Comparison of ENCODE assay signal across 27 cellular contexts in genomic region chr1:30464187-30464617, GRCh38.
DNase-seq lines count a peak whose midpoint lies in the region; ATAC-seq, FAIRE-seq and TF ChIP-seq lines count a peak whose summit lies in the region.
"Had no signal": no experiment of that assay in that cellular context is flagged by ENCODE, and none has a peak within 500 bp of the region (broad histone marks: within the 10 kb centered on the region; RNA-seq: fewer than 3 reads in every experiment).

No MANE protein-coding gene starts in this region.

- TF ChIP-seq CTCF in HEK293 (tag by site-specific recombination; IDR thresholded peaks at IDR 0.05) (no peak), GM12878 (IDR thresholded peaks at IDR 0.05 in 2 of 3, conservative IDR thresholded peaks at IDR 0.05 in 1 of 3; ENCODE audit: control insufficient read depth in 2 of 3, extremely low read depth in 1 of 3, insufficient read depth in 1 of 3, low read depth in 3 of 3, low read length in 3 of 3) (no peak), H1 (IDR thresholded peaks at IDR 0.05; ENCODE audit: control extremely low read depth in 1 of 3, insufficient read depth in 1 of 3, low read depth in 1 of 3, low read length in 3 of 3) (no peak), right atrium auricular region (IDR thresholded peaks at IDR 0.05) (no peak), left lung (IDR thresholded peaks at IDR 0.05) (no peak)

- H2BK20ac ChIP-seq in H1 (ENCODE audit: low read length), result no peak overlapping the region

- no peak overlapping the region for H3K18ac ChIP-seq in H1 (ENCODE audit: extremely low read depth, low read length)

- H3K36me3 ChIP-seq in HEK293 (ENCODE audit: control insufficient read depth in 2 of 2, insufficient read depth in 1 of 2, low read length in 2 of 2), result no peaks in the 10 kb centered on the region
- H3K36me3 ChIP-seq in GM12878 (ENCODE audit: control insufficient read depth in 2 of 2, insufficient read depth in 2 of 2, low read length in 1 of 2), result no peaks in the 10 kb centered on the region
- no peaks in the 10 kb centered on the region for H3K36me3 ChIP-seq in H1 (ENCODE audit: control insufficient read depth in 2 of 4, insufficient read depth in 4 of 4, low read length in 3 of 4)
- no peaks in the 10 kb centered on the region for H3K36me3 ChIP-seq in right atrium auricular region
- no peaks in the 10 kb centered on the region for H3K36me3 ChIP-seq in left lung
- H3K36me3 ChIP-seq: BE2C, BLaER1 had no signal

- DNase-seq in HEK293T (ENCODE audit: extremely low spot score), result no peak
- DNase-seq in GM12878 (ENCODE audit: low read depth, low spot score), result no peak
- no peak for DNase-seq in H1 (ENCODE audit: low read depth in 1 of 2, low spot score in 2 of 2)
- no peak for DNase-seq in right atrium auricular region (ENCODE audit: low spot score)
- no peak for DNase-seq in left lung
- DNase-seq in activated T-cell treated with anti-CD3 and anti-CD28 coated beads, Interleukin-2, amount 50 U/mL, for 48 hours, result no peak
- no peak for DNase-seq in NCI-H748 treated with DMSO at 0.1 percent for 48 hours (lab: John Stamatoyannopoulos, UW)
- DNase-seq: 8988T; ACHN; BE2C; C1 segment of cervical spinal cord; CD4-positive, alpha-beta memory T cell; CD4-positive, CD25-positive, alpha-beta regulatory T cell; CD8-positive, alpha-beta memory T cell; COR-L47; DMS 273 treated with DMSO at 0.1 percent for 48 hours; DMS153; DMS53; DMS79; DND-41; EL; GDM1 had no signal

- TF ChIP-seq POLR2A in GM12878 (IDR thresholded peaks at IDR 0.05; ENCODE audit: low read depth, low read length) (no peak), H1 (IDR thresholded peaks at IDR 0.05; ENCODE audit: control extremely low read depth in 1 of 2, low read depth in 2 of 2, low read length in 2 of 2) (no peak)

- H2AFZ ChIP-seq in GM12878 (ENCODE audit: control insufficient read depth, low read depth, low read length) (no peak overlapping the region), H1 (ENCODE audit: low read length) (no peak overlapping the region)

- POLR2A ChIA-PET in HEK293 (lab: Yijun Ruan, JAX) (no interaction called here), HEK293T (lab: Yijun Ruan, JAX) (no interaction called here), GM12878 (lab: Charles Lee) (no interaction called here), H1 (lab: Charles Lee; ENCODE audit: partially characterized antibody) (no interaction called here)

- H3K56ac ChIP-seq in H1 (replicated peaks; ENCODE audit: insufficient read length, low read depth, low read length), result no peak overlapping the region

- H4K8ac ChIP-seq in H1 (ENCODE audit: extremely low read depth, insufficient read depth, low read length), result no peak overlapping the region

- H3K9ac ChIP-seq in GM12878 (ENCODE audit: control insufficient read depth, insufficient read depth, low read length) (no peak overlapping the region), H1 (replicated peaks in 1 of 4; ENCODE audit: extremely low read depth in 1 of 4, low read depth in 3 of 4, low read length in 3 of 4) (no peak overlapping the region)
- H3K9ac ChIP-seq: BLaER1 had no signal

- TF ChIP-seq EP300 in GM12878 (IDR thresholded peaks at IDR 0.05; ENCODE audit: borderline replicate concordance in 1 of 2, control insufficient read depth in 1 of 2, low read depth in 2 of 2, low read length in 2 of 2) (no peak), H1 (IDR thresholded peaks at IDR 0.05; ENCODE audit: borderline replicate concordance in 1 of 2, low read depth in 2 of 2, low read length in 2 of 2) (no peak)

- H3K4me1 ChIP-seq in HEK293 (ENCODE audit: control insufficient read depth, insufficient read depth, low read length), result no peaks in the 10 kb centered on the region
- no peaks in the 10 kb centered on the region for H3K4me1 ChIP-seq in GM12878 (ENCODE audit: control insufficient read depth, insufficient read depth, low read length)
- no peaks in the 10 kb centered on the region for H3K4me1 ChIP-seq in H1 (replicated peaks in 1 of 4; ENCODE audit: control insufficient read depth in 3 of 4, insufficient read depth in 4 of 4, low read length in 3 of 4)
- no peaks in the 10 kb centered on the region for H3K4me1 ChIP-seq in right atrium auricular region
- H3K4me1 ChIP-seq in left lung, result no peaks in the 10 kb centered on the region
- H3K4me1 ChIP-seq: BE2C, BLaER1 had no signal

- H2BK12ac ChIP-seq in H1 (ENCODE audit: low read depth, low read length), result no peak overlapping the region

- in situ Hi-C loops in GM12878 (cut with MboI), result no loop called here

- no peak overlapping the region for H4K91ac ChIP-seq in H1 (replicated peaks; ENCODE audit: insufficient read length, low read length)

- H2BK5ac ChIP-seq in H1 (ENCODE audit: low read depth, low read length), result no peak overlapping the region

- H3K4me3 ChIP-seq in HEK293 (ENCODE audit: low read depth, low read length), result no peak overlapping the region
- H3K4me3 ChIP-seq in GM12878, result no peak overlapping the region
- no peak overlapping the region for H3K4me3 ChIP-seq in H1 (ENCODE audit: extremely low read depth in 1 of 4, insufficient read depth in 2 of 4, low read depth in 3 of 4, low read length in 4 of 4)
- no peak overlapping the region for H3K4me3 ChIP-seq in right atrium auricular region
- no peak overlapping the region for H3K4me3 ChIP-seq in left lung
- H3K4me3 ChIP-seq: BLaER1 had no signal

- H2BK120ac ChIP-seq in H1 (replicated peaks; ENCODE audit: low read depth, low read length), result no peak overlapping the region

- peaks cover 5% of the 10 kb centered on the region; the same call in 1 of the 2 replicates for H3K23me2 ChIP-seq in H1 (ENCODE audit: low read depth, low read length)

- H3K4ac ChIP-seq in H1 (replicated peaks; ENCODE audit: insufficient read length, low read depth, low read length), result no peak overlapping the region

- H3K79me2 ChIP-seq in GM12878 (ENCODE audit: control insufficient read depth, insufficient read depth, low read length) (no peaks in the 10 kb centered on the region), H1 (ENCODE audit: control insufficient read depth in 1 of 2, insufficient read depth in 2 of 2, low read length in 2 of 2) (no peaks in the 10 kb centered on the region)

- intact Hi-C loops in GM12878 (cut with micrococcal nuclease; ENCODE audit: unreplicated experiment) (no loop called here), left lung (cut with DNase I) (no loop called here)

- no peak for ATAC-seq in GM12878
- no peak for ATAC-seq in left lung

- no peak overlapping the region for H3K23ac ChIP-seq in H1 (ENCODE audit: insufficient read length)

- BruUV-seq in GM12878 (replicated peaks; lab: Mats Ljungman, UMichigan), result no TSS peak

- no peaks in the 10 kb centered on the region; a peak in 1 of 4 replicates for H3K27me3 ChIP-seq in GM12878 (replicated peaks in 1 of 2; ENCODE audit: control insufficient read depth in 2 of 2, insufficient read depth in 2 of 2, low read length in 1 of 2)
- H3K27me3 ChIP-seq in H1 (replicated peaks in 1 of 4; ENCODE audit: control insufficient read depth in 3 of 4, extremely low read depth in 1 of 4, insufficient read depth in 3 of 4, low read length in 3 of 4), result no peaks in the 10 kb centered on the region
- no peaks in the 10 kb centered on the region for H3K27me3 ChIP-seq in right atrium auricular region
- H3K27me3 ChIP-seq in left lung, result peaks cover 0 to 14% of the 10 kb centered on the region in 2 donors
- H3K27me3 ChIP-seq: BE2C, BLaER1 had no signal

- TF ChIP-seq RAD21 in GM12878 (IDR thresholded peaks at IDR 0.05; ENCODE audit: insufficient read depth, low read depth, low read length) (no peak), H1 (IDR thresholded peaks at IDR 0.05 in 1 of 2, conservative IDR thresholded peaks at IDR 0.05 in 1 of 2; ENCODE audit: low read depth in 2 of 2, low read length in 2 of 2) (no peak)

- H3K79me1 ChIP-seq in H1 (ENCODE audit: low read depth, low read length), result no peaks in the 10 kb centered on the region

- peak overlapping the region; percentile 65; the same call in 1 of the 2 replicates for H2AK5ac ChIP-seq in H1 (ENCODE audit: low read depth, low read length)

- H4K20me1 ChIP-seq in GM12878 (ENCODE audit: control insufficient read depth, insufficient read depth) (no peaks in the 10 kb centered on the region; the same call in 1 of the 2 replicates), H1 (replicated peaks in 1 of 2; ENCODE audit: control insufficient read depth in 1 of 2, insufficient read depth in 2 of 2, low read length in 2 of 2) (peaks cover 0 to 2% of the 10 kb centered on the region in 2 experiments)
- H4K20me1 ChIP-seq: BLaER1 had no signal

- RAD21 ChIA-PET in GM12878 (lab: Charles Lee; ENCODE audit: unreplicated experiment), result no interaction called here

- SMC1A ChIA-PET in GM12878 (lab: Charles Lee; ENCODE audit: uncharacterized antibody, unreplicated experiment), result no interaction called here

- WGBS in GM12878 (ENCODE audit: insufficient coverage, insufficient replicate concordance, low lambda C conversion rate, missing lambda C conversion rate), result 90% methylated on average over 1 of the region's 1 CpG
- 95% methylated on average over 1 of the region's 1 CpG; no CpG with 5 or more reads in 1 of the 2 experiments for WGBS in H1 (ENCODE audit: extremely low coverage in 1 of 2, insufficient coverage in 1 of 2, insufficient read length in 1 of 2, insufficient replicate concordance in 2 of 2, low coverage in 1 of 2, low lambda C conversion rate in 2 of 2, missing lambda C conversion rate in 1 of 2), 2 experiments

- H3K14ac ChIP-seq in H1 (ENCODE audit: insufficient read length), result no peak overlapping the region

- no peak overlapping the region for H4K5ac ChIP-seq in H1 (ENCODE audit: insufficient read length, low read depth, low read length)

- peak; percentile 27 for FAIRE-seq in GM12878 (lab: Jason Lieb, UNC)
- FAIRE-seq in H1 (lab: Jason Lieb, UNC), result no peak
- FAIRE-seq: A204.1, GM12891, GM19239 had no signal

- H3K27ac ChIP-seq in HEK293 (ENCODE audit: extremely low read depth, low read depth, low read length), result no peak overlapping the region
- no peak overlapping the region for H3K27ac ChIP-seq in GM12878 (ENCODE audit: control insufficient read depth, insufficient read depth)
- no peak overlapping the region for H3K27ac ChIP-seq in H1 (ENCODE audit: low read depth, low read length)
- no peak overlapping the region for H3K27ac ChIP-seq in right atrium auricular region
- H3K27ac ChIP-seq in left lung, result no peak overlapping the region
- H3K27ac ChIP-seq: BLaER1 had no signal

- no peak overlapping the region for H2BK15ac ChIP-seq in H1 (ENCODE audit: low read length)

- H3K4me2 ChIP-seq in GM12878 (ENCODE audit: control insufficient read depth, insufficient read depth) (no peak overlapping the region), H1 (ENCODE audit: insufficient read depth in 1 of 2, low read depth in 2 of 2, low read length in 2 of 2) (no peak overlapping the region)
- H3K4me2 ChIP-seq: BLaER1 had no signal

- CTCF ChIA-PET in HEK293 (lab: Yijun Ruan, JAX), result no interaction called here
- CTCF ChIA-PET in HEK293T (lab: Yijun Ruan, JAX), result no interaction called here
- CTCF ChIA-PET in GM12878 (lab: Yijun Ruan, JAX), result no interaction called here
- CTCF ChIA-PET in H1 (lab: Charles Lee; ENCODE audit: partially characterized antibody), result interaction anchor here (1.5 kb wide), 1 partner anchor 11 kb away, joined by 3 read pairs; no protein-coding TSS in a partner anchor

- H3K9me3 ChIP-seq in HEK293 (ENCODE audit: control insufficient read depth, insufficient read depth, low read depth, low read length), result no peaks in the 10 kb centered on the region
- no peaks in the 10 kb centered on the region for H3K9me3 ChIP-seq in GM12878 (replicated peaks; ENCODE audit: control insufficient read depth, insufficient read depth, low read length)
- H3K9me3 ChIP-seq in H1 (ENCODE audit: insufficient read depth in 2 of 2, low read depth in 1 of 2, low read length in 1 of 2), result peaks cover 14 to 15% of the 10 kb centered on the region in 2 experiments; a peak in 3 of 4 replicates
- H3K9me3 ChIP-seq in right atrium auricular region, result no peaks in the 10 kb centered on the region
- no peaks in the 10 kb centered on the region for H3K9me3 ChIP-seq in left lung
- H3K9me3 ChIP-seq: BE2C, BLaER1 had no signal
